1 cellular context compared by ENCODE assay signal in the genomic region with DNA sequence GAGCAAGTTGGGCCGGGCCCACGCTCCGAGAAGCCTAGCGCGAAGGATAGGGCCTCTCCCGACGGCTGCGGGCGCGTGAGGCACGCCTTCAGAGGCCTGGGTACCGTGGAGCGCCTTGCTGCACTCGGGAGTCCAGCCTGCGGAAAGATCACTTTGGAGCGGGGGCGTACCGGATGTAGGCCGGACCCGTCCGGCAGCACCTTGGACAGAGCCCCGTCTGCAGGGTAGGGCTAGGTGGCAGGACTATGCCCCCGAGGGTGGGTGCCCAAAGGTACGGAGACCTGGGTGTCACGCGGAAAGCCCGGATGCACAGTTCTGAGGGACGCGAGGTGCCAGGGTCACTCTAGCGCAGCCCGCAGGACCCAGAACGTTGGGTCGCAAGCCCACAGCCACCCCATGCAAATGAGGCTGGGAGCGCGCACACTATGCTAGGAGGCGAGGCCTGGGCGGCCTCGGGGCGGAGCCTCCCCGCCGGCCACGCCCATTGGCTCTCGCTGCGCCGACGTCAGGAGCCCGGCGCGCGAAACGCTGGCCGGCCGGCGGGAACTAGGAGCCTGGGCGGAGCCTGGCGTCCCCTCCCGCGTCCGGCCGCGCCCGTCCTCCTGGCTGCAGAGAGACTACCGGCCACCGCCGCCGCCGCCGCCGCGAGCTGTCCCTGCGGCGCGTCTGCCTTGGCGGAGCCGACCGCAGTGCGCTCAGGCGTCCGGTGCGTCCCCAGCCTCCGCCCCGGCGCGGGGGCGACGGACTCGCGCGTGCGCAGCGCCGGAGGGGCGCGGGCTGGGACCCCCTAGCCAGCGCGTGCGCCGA.
TF ChIP-seq lines count a peak whose summit lies in the region.

Gene PAQR4, plus strand, starts transcription at position 611 of the 807 bp plus-strand sequence. CDS start 327 bp downstream, outside the sequence.

TF ChIP-seq in K562, 482 proteins besides CTCF, POLR2A, EP300 and RAD21 (continued from another document and continues in another):
- TF ChIP-seq ARID4B (CRISPR knock-in tag; IDR thresholded peaks at IDR 0.05) = peak; percentile 98
- TF ChIP-seq ZNF561 (CRISPR knock-in tag; conservative IDR thresholded peaks at IDR 0.05) = no peak
- no peak for TF ChIP-seq SMARCA5 (IDR thresholded peaks at IDR 0.05)
- TF ChIP-seq ELF1 (tag; IDR thresholded peaks at IDR 0.05) = no peak
- peak; percentile 91 for TF ChIP-seq MYNN (IDR thresholded peaks at IDR 0.05)
- TF ChIP-seq MYNN (CRISPR knock-in tag; IDR thresholded peaks at IDR 0.05) = no peak
- peak; percentile 52; the same call in 1 of the 2 replicates for TF ChIP-seq NR3C1 (CRISPR knock-in tag; IDR thresholded peaks at IDR 0.05)
- peak; percentile 70 for TF ChIP-seq NR2C2 (CRISPR knock-in tag; IDR thresholded peaks at IDR 0.05)
- TF ChIP-seq NR2C2 (tag; IDR thresholded peaks at IDR 0.05) = no peak
- TF ChIP-seq SAFB2 (IDR thresholded peaks at IDR 0.05; ENCODE audit: borderline replicate concordance, low read depth, low read length, severe bottlenecking) = no peak
- TF ChIP-seq GTF2A2 (tag; IDR thresholded peaks at IDR 0.05) = no peak
- TF ChIP-seq ZZZ3 (IDR thresholded peaks at IDR 0.05) = no peak
- no peak for TF ChIP-seq ZNF584 (CRISPR knock-in tag; IDR thresholded peaks at IDR 0.05; ENCODE audit: low read depth)
- TF ChIP-seq POLR2H (tag; IDR thresholded peaks at IDR 0.05; ENCODE audit: low read depth) = no peak
- no peak for TF ChIP-seq NFATC3 (IDR thresholded peaks at IDR 0.05)
- no peak for TF ChIP-seq PCBP2 (IDR thresholded peaks at IDR 0.05; ENCODE audit: low read depth, low read length, poor library complexity, severe bottlenecking)
- no peak for TF ChIP-seq HOXB6 (CRISPR knock-in tag; IDR thresholded peaks at IDR 0.05; ENCODE audit: borderline replicate concordance)
- TF ChIP-seq PHF8 (IDR thresholded peaks at IDR 0.05; ENCODE audit: borderline replicate concordance, low read length) = peak; percentile 46; the same call in 1 of the 2 replicates
- TF ChIP-seq, protein P1, sequence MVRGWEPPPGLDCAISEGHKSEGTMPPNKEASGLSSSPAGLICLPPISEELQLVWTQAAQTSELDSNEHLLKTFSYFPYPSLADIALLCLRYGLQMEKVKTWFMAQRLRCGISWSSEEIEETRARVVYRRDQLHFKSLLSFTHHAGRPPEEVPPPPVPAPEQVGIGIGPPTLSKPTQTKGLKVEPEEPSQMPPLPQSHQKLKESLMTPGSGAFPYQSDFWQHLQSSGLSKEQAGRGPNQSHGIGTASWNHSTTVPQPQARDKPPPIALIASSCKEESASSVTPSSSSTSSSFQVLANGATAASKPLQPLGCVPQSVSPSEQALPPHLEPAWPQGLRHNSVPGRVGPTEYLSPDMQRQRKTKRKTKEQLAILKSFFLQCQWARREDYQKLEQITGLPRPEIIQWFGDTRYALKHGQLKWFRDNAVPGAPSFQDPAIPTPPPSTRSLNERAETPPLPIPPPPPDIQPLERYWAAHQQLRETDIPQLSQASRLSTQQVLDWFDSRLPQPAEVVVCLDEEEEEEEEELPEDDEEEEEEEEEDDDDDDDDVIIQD (CRISPR knock-in tag; IDR thresholded peaks at IDR 0.05) = no peak
- TF ChIP-seq ZNF282 (CRISPR knock-in tag; IDR thresholded peaks at IDR 0.05) = 0 out of 2 replicates have a peak, but pooled peaks have one; percentile 94
- TF ChIP-seq, protein P2, sequence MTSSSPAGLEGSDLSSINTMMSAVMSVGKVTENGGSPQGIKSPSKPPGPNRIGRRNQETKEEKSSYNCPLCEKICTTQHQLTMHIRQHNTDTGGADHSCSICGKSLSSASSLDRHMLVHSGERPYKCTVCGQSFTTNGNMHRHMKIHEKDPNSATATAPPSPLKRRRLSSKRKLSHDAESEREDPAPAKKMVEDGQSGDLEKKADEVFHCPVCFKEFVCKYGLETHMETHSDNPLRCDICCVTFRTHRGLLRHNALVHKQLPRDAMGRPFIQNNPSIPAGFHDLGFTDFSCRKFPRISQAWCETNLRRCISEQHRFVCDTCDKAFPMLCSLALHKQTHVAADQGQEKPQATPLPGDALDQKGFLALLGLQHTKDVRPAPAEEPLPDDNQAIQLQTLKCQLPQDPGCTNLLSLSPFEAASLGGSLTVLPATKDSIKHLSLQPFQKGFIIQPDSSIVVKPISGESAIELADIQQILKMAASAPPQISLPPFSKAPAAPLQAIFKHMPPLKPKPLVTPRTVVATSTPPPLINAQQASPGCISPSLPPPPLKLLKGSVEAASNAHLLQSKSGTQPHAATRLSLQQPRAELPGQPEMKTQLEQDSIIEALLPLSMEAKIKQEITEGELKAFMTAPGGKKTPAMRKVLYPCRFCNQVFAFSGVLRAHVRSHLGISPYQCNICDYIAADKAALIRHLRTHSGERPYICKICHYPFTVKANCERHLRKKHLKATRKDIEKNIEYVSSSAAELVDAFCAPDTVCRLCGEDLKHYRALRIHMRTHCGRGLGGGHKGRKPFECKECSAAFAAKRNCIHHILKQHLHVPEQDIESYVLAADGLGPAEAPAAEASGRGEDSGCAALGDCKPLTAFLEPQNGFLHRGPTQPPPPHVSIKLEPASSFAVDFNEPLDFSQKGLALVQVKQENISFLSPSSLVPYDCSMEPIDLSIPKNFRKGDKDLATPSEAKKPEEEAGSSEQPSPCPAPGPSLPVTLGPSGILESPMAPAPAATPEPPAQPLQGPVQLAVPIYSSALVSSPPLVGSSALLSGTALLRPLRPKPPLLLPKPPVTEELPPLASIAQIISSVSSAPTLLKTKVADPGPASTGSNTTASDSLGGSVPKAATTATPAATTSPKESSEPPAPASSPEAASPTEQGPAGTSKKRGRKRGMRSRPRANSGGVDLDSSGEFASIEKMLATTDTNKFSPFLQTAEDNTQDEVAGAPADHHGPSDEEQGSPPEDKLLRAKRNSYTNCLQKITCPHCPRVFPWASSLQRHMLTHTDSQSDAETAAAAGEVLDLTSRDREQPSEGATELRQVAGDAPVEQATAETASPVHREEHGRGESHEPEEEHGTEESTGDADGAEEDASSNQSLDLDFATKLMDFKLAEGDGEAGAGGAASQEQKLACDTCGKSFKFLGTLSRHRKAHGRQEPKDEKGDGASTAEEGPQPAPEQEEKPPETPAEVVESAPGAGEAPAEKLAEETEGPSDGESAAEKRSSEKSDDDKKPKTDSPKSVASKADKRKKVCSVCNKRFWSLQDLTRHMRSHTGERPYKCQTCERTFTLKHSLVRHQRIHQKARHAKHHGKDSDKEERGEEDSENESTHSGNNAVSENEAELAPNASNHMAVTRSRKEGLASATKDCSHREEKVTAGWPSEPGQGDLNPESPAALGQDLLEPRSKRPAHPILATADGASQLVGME (CRISPR knock-in tag; IDR thresholded peaks at IDR 0.05) = no peak
- TF ChIP-seq GABPB1 (CRISPR knock-in tag; IDR thresholded peaks at IDR 0.05) = peak; percentile 93
- no peak for TF ChIP-seq TAF9B (IDR thresholded peaks at IDR 0.05; ENCODE audit: partially characterized antibody)
- peak in 2 of 3 experiments; percentile 42 to 47 for TF ChIP-seq YY1 (IDR thresholded peaks at IDR 0.05; ENCODE audit: borderline replicate concordance in 1 of 3, control insufficient read depth in 1 of 3, extremely low read depth in 1 of 3, insufficient read depth in 3 of 3, insufficient read length in 1 of 3, insufficient replicate concordance in 2 of 3, low read depth in 1 of 3, low read length in 2 of 3)
- TF ChIP-seq, protein P3, sequence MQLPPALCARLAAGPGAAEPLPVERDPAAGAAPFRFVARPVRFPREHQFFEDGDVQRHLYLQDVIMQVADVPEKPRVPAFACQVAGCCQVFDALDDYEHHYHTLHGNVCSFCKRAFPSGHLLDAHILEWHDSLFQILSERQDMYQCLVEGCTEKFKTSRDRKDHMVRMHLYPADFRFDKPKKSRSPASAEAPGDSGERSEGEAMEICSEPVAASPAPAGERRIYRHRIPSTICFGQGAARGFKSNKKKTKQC (CRISPR knock-in tag; IDR thresholded peaks at IDR 0.05) = peak; percentile 98
- TF ChIP-seq, protein P4, sequence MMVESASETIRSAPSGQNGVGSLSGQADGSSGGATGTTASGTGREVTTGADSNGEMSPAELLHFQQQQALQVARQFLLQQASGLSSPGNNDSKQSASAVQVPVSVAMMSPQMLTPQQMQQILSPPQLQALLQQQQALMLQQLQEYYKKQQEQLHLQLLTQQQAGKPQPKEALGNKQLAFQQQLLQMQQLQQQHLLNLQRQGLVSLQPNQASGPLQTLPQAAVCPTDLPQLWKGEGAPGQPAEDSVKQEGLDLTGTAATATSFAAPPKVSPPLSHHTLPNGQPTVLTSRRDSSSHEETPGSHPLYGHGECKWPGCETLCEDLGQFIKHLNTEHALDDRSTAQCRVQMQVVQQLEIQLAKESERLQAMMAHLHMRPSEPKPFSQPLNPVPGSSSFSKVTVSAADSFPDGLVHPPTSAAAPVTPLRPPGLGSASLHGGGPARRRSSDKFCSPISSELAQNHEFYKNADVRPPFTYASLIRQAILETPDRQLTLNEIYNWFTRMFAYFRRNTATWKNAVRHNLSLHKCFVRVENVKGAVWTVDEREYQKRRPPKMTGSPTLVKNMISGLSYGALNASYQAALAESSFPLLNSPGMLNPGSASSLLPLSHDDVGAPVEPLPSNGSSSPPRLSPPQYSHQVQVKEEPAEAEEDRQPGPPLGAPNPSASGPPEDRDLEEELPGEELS (CRISPR knock-in tag; IDR thresholded peaks at IDR 0.05; ENCODE audit: borderline replicate concordance) = peak; percentile 56; the same call in 1 of the 2 replicates
- no peak for TF ChIP-seq SP2 (IDR thresholded peaks at IDR 0.05; ENCODE audit: extremely low read depth, low read depth, low read length, poor library complexity, severe bottlenecking)
- TF ChIP-seq ZNF239 (CRISPR knock-in tag; IDR thresholded peaks at IDR 0.05) = no peak
- TF ChIP-seq SETDB1 (IDR thresholded peaks at IDR 0.05; ENCODE audit: low read length) = no peak
- TF ChIP-seq POLR3A (IDR thresholded peaks at IDR 0.05; ENCODE audit: borderline replicate concordance, extremely low read depth, insufficient read depth, insufficient read length) = no peak
- TF ChIP-seq FOXK1 (CRISPR knock-in tag; IDR thresholded peaks at IDR 0.05; ENCODE audit: borderline replicate concordance) = peak; percentile 97
- peak; percentile 86; the same call in 1 of the 2 replicates for TF ChIP-seq CC2D1A (IDR thresholded peaks at IDR 0.05)
- no peak for TF ChIP-seq MBD2 (IDR thresholded peaks at IDR 0.05; ENCODE audit: borderline replicate concordance, low read depth)
- TF ChIP-seq KHSRP (IDR thresholded peaks at IDR 0.05) = no peak
- TF ChIP-seq MEF2D (tag; conservative IDR thresholded peaks at IDR 0.05; ENCODE audit: low read depth) = no peak
- no peak for TF ChIP-seq PHF21A (IDR thresholded peaks at IDR 0.05; ENCODE audit: borderline replicate concordance, low read depth)
- TF ChIP-seq E2F4 (CRISPR knock-in tag; IDR thresholded peaks at IDR 0.05; ENCODE audit: low read depth) = peak; percentile 85
- TF ChIP-seq, protein P5, sequence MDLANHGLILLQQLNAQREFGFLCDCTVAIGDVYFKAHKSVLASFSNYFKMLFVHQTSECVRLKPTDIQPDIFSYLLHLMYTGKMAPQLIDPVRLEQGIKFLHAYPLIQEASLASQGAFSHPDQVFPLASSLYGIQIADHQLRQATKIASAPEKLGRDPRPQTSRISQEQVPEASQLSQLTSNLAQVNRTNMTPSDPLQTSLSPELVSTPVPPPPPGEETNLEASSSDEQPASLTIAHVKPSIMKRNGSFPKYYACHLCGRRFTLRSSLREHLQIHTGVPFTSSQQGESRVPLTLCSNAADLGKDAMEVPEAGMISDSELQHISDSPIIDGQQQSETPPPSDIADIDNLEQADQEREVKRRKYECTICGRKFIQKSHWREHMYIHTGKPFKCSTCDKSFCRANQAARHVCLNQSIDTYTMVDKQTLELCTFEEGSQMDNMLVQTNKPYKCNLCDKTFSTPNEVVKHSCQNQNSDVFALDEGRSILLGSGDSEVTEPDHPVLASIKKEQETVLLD (IDR thresholded peaks at IDR 0.05) = 0 out of 2 replicates have a peak, but pooled peaks have one; percentile 51
- no peak for TF ChIP-seq ZNF175 (CRISPR knock-in tag; IDR thresholded peaks at IDR 0.05; ENCODE audit: low read depth)
- peak; percentile 50 for TF ChIP-seq ZNF395 (CRISPR knock-in tag; IDR thresholded peaks at IDR 0.05)
- peak; percentile 92 for TF ChIP-seq PRMT5 (CRISPR knock-in tag; IDR thresholded peaks at IDR 0.05)
